Comparison of ENCODE assay signal across 13 cellular contexts in genomic region chr1:230807551-230808267, GRCh38.
DNase-seq lines count a peak whose midpoint lies in the region; ATAC-seq and TF ChIP-seq lines count a peak whose summit lies in the region.
"Had no signal": no experiment of that assay in that cellular context is flagged by ENCODE, and none has a peak within 500 bp of the region (broad histone marks: within the 10 kb centered on the region; RNA-seq: fewer than 3 reads in every experiment).

No MANE protein-coding gene starts in this region.

- peak overlapping the region in 2 of 3 experiments; percentile 59 to 70 for H3K27ac Mint-ChIP-seq in nephron
- no peak overlapping the region for H3K27ac Mint-ChIP-seq in stimulated activated memory B cell treated with anti-CD40 and anti-IgM and Interleukin-4, amounts not matched to agents 10 μg/mL and 1 μg/mL and 100 μg/mL, for 72 hours

- H3K9me3 Mint-ChIP-seq in nephron: peaks cover 8% of the 10 kb centered on the region
- peaks cover 8% of the 10 kb centered on the region for H3K9me3 Mint-ChIP-seq in stimulated activated memory B cell treated with anti-CD40 and anti-IgM and Interleukin-4, amounts not matched to agents 10 μg/mL and 1 μg/mL and 100 μg/mL, for 72 hours

- H3K4me3 Mint-ChIP-seq in nephron: no peak overlapping the region
- no peak overlapping the region for H3K4me3 Mint-ChIP-seq in stimulated activated memory B cell treated with anti-CD40 and anti-IgM and Interleukin-4, amounts not matched to agents 10 μg/mL and 1 μg/mL and 100 μg/mL, for 72 hours

- H3K4me3 ChIP-seq in ascending aorta: no peak overlapping the region
- H3K4me3 ChIP-seq in BE2C (ENCODE audit: low read depth, low read length): no peak overlapping the region
- H3K4me3 ChIP-seq: BLaER1 treated with 17β-estradiol and CSF1 and Interleukin-3, amounts not matched to agents 10 nM and 100 nM; SJCRH30 had no signal

- no peak for DNase-seq in ascending aorta (ENCODE audit: low spot score in 2 of 2)
- DNase-seq in head of caudate nucleus: peak in 31 of 42 donors; percentile 37 to 90 (median 74)
- no peak for DNase-seq in COR-L47 (lab: John Stamatoyannopoulos, UW)
- DNase-seq in BE2C: no peak
- DNase-seq: activated effector memory CD4-positive, alpha-beta T cell treated with Interleukin-2 at 50 U/mL for 16 hours; effector memory CD4-positive, alpha-beta T cell; NCI-H2227 treated with DMSO at 0.1 percent for 48 hours; SJCRH30; stimulated activated CD4-positive, alpha-beta T cell treated with anti-CD3 and anti-CD28 coated beads, Interleukin-2, amount 100 ng/mL, for 24 hours had no signal

- H3K36me3 ChIP-seq in ascending aorta (no peaks in the 10 kb centered on the region), BE2C (no peaks in the 10 kb centered on the region)
- H3K36me3 ChIP-seq: SJCRH30 had no signal

- no peak for ATAC-seq in stimulated activated memory B cell treated with anti-CD40 and anti-IgM and Interleukin-4, amounts not matched to agents 10 μg/mL and 1 μg/mL and 100 μg/mL, for 72 hours

- H3K36me3 Mint-ChIP-seq in nephron (ENCODE audit: low read depth): no peaks in the 10 kb centered on the region
- H3K36me3 Mint-ChIP-seq in stimulated activated memory B cell treated with anti-CD40 and anti-IgM and Interleukin-4, amounts not matched to agents 10 μg/mL and 1 μg/mL and 100 μg/mL, for 72 hours: no peaks in the 10 kb centered on the region

- H3K9me3 ChIP-seq in ascending aorta (peaks cover 0 to 6% of the 10 kb centered on the region in 2 donors), BE2C (no peaks in the 10 kb centered on the region)

- H3K27me3 ChIP-seq in ascending aorta (no peaks in the 10 kb centered on the region), BE2C (no peaks in the 10 kb centered on the region)
- H3K27me3 ChIP-seq: BLaER1 treated with 17β-estradiol and CSF1 and Interleukin-3, amounts not matched to agents 10 nM and 100 nM; SJCRH30 had no signal

- no peak for TF ChIP-seq CTCF in ascending aorta (IDR thresholded peaks at IDR 0.05)
- no peak for TF ChIP-seq CTCF in nephron (IDR thresholded peaks at IDR 0.05; ENCODE audit: unreplicated experiment in 3 of 3)
- no peak for TF ChIP-seq CTCF in BE2C (IDR thresholded peaks at IDR 0.05; ENCODE audit: low read depth, low read length)

- peaks cover 0 to 23% of the 10 kb centered on the region in 2 donors for H3K4me1 ChIP-seq in ascending aorta
- H3K4me1 ChIP-seq in BE2C: no peaks in the 10 kb centered on the region
- H3K4me1 ChIP-seq: SJCRH30 had no signal

- intact Hi-C loops in ascending aorta (cut with DNase I): loop anchor here (1.0 to 2.0 kb wide), 2 partner anchors 17 to 59 kb away; no protein-coding TSS in a partner anchor
- intact Hi-C loops in head of caudate nucleus (cut with DNase I): loop anchor here (2.0 kb wide), 1 partner anchor 51 kb away; no protein-coding TSS in a partner anchor

- H3K4me1 Mint-ChIP-seq in nephron: peaks cover 10% of the 10 kb centered on the region
- no peaks in the 10 kb centered on the region for H3K4me1 Mint-ChIP-seq in stimulated activated memory B cell treated with anti-CD40 and anti-IgM and Interleukin-4, amounts not matched to agents 10 μg/mL and 1 μg/mL and 100 μg/mL, for 72 hours

- no peaks in the 10 kb centered on the region for H3K27me3 Mint-ChIP-seq in nephron (ENCODE audit: low read depth)
- H3K27me3 Mint-ChIP-seq in stimulated activated memory B cell treated with anti-CD40 and anti-IgM and Interleukin-4, amounts not matched to agents 10 μg/mL and 1 μg/mL and 100 μg/mL, for 72 hours: no peaks in the 10 kb centered on the region

- H3K27ac ChIP-seq in ascending aorta (peak overlapping the region; percentile 76 to 82), temporal lobe (ENCODE audit: low read depth, low read length) (peak overlapping the region; percentile 98)
- H3K27ac ChIP-seq: BLaER1 treated with 17β-estradiol and CSF1 and Interleukin-3, amounts not matched to agents 10 nM and 100 nM; SJCRH30 had no signal

Comparison
In these comparisons a context has a peak if more than half of its experiments do, and no peak if none do; other contexts are left out.
1. DNase-seq: peak in head of caudate nucleus (31 of 42); none in ascending aorta (0 of 2), COR-L47 (single experiment) and BE2C (single experiment).